ENCODE assay signal across 14 cellular contexts in the genomic region with DNA sequence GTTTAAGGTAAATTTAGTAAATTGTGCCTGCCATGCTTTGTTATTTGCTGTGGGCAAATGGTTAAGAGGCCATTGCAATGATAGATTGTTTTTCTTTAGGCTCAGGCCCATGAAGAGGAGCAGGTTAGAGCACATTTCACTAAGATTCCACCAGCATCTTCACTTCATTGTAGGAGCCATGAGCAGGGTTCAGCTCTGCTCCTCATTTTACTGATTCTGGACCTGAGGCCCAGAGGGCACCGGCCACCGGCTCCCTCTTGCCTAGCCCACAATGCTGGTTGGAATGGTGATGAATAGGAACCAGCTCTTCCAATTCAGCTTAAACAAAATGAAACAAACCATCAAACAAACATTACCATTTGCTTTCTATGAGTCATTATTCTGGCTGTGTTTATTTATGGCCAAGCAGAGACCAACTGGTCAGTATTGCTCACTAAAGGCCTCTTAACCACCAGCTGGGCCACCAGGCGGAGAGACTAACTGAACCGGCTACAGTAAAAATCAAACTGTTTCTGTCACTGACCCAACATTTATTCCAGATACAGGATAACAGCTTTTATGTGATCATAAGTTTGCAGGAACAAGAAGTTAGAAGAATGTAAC.
DNase-seq lines count a peak whose midpoint lies in the region; ATAC-seq, FAIRE-seq and TF ChIP-seq lines count a peak whose summit lies in the region.
"Had no signal": no experiment of that assay in that cellular context is flagged by ENCODE, and none has a peak within 500 bp of the region (broad histone marks: within the 10 kb centered on the region; RNA-seq: fewer than 3 reads in every experiment).

No MANE protein-coding gene starts in this region.

- no peaks in the 10 kb centered on the region for H3K36me3 Mint-ChIP-seq in CD8-positive, alpha-beta memory T cell

- TF ChIP-seq POLR2A in endothelial cell of umbilical vein (IDR thresholded peaks at IDR 0.05; ENCODE audit: low read depth, low read length): no peak

- H4K20me1 ChIP-seq in PC-3 (ENCODE audit: low read length) (no peaks in the 10 kb centered on the region), endothelial cell of umbilical vein (replicated peaks; ENCODE audit: control insufficient read depth, extremely low read depth, insufficient read depth, low read length) (no peaks in the 10 kb centered on the region)

- ATAC-seq in PC-3 (peak; percentile 86), GM18861 (IDR thresholded peaks at IDR 0.05; ENCODE audit: unreplicated experiment) (no peak), HG03354 (IDR thresholded peaks at IDR 0.05; ENCODE audit: poor library complexity, severe bottlenecking, unreplicated experiment) (no peak)

- dilution Hi-C loops in endothelial cell of umbilical vein (cut with MboI; ENCODE audit: extremely low pct_ligation_motif_present, low sequenced_read_pairs): no loop called here

- CTCF ChIA-PET in PC-3 (lab: Charles Lee): interaction anchor here (0.6 to 1.8 kb wide), 4 partner anchors 9 to 318 kb away, joined by 3 to 18 read pairs (median 6); no protein-coding TSS in a partner anchor
- CTCF ChIA-PET in endothelial cell of umbilical vein (lab: Charles Lee): interaction anchor here (0.7 to 3.3 kb wide), 11 partner anchors 9 to 314 kb away, joined by 3 to 33 read pairs (median 5); partner anchors contain the start of gene MTX2
- CTCF ChIA-PET in CD8-positive, alpha-beta memory T cell (lab: Charles Lee): interaction anchor here (0.8 to 1.4 kb wide), 2 partner anchors 9 to 15 kb away, joined by 3 to 11 read pairs; no protein-coding TSS in a partner anchor

- no peaks in the 10 kb centered on the region for H3K9me3 ChIP-seq in PC-3 (ENCODE audit: low read length)
- H3K9me3 ChIP-seq in endothelial cell of umbilical vein (replicated peaks; ENCODE audit: control insufficient read depth, insufficient read depth, low read length): no peaks in the 10 kb centered on the region
- H3K9me3 ChIP-seq in CD8-positive, alpha-beta memory T cell (ENCODE audit: low read length): no peaks in the 10 kb centered on the region

- H3K27me3 Mint-ChIP-seq in CD8-positive, alpha-beta memory T cell: peaks cover 2 to 12% of the 10 kb centered on the region in 2 donors

- H3K79me2 ChIP-seq in PC-3 (ENCODE audit: low read length) (no peaks in the 10 kb centered on the region), endothelial cell of umbilical vein (ENCODE audit: control insufficient read depth, insufficient read depth, low read length) (no peaks in the 10 kb centered on the region)
- H3K79me2 ChIP-seq: parathyroid adenoma had no signal

- H3K4me1 ChIP-seq in PC-3 (ENCODE audit: insufficient read depth, low read length) (peaks cover 30% of the 10 kb centered on the region), endothelial cell of umbilical vein (ENCODE audit: control insufficient read depth, extremely low read depth, insufficient read depth, low read length) (peaks cover 17% of the 10 kb centered on the region)
- H3K4me1 ChIP-seq in CD8-positive, alpha-beta memory T cell (ENCODE audit: insufficient read depth, low read length): no peaks in the 10 kb centered on the region
- H3K4me1 ChIP-seq: parathyroid adenoma had no signal

- H3K27me3 ChIP-seq in PC-3 (ENCODE audit: low read length) (no peaks in the 10 kb centered on the region), endothelial cell of umbilical vein (ENCODE audit: control insufficient read depth in 2 of 2, insufficient read depth in 2 of 2, low read length in 2 of 2) (no peaks in the 10 kb centered on the region)
- H3K27me3 ChIP-seq in CD8-positive, alpha-beta memory T cell (ENCODE audit: insufficient read depth, low read length, poor library complexity, severe bottlenecking): no peaks in the 10 kb centered on the region

- no peak overlapping the region for H3K27ac Mint-ChIP-seq in CD8-positive, alpha-beta memory T cell

- peak overlapping the region; percentile 45 for H3K9ac ChIP-seq in PC-3 (ENCODE audit: low read length)
- no peak overlapping the region for H3K9ac ChIP-seq in endothelial cell of umbilical vein (replicated peaks; ENCODE audit: extremely low read depth, insufficient read depth, low read length)
- H3K9ac ChIP-seq: parathyroid adenoma had no signal

- H2AFZ ChIP-seq in PC-3 (ENCODE audit: low read length) (peak overlapping the region; percentile 52), endothelial cell of umbilical vein (ENCODE audit: low read depth, low read length) (peak overlapping the region; percentile 94)
- H2AFZ ChIP-seq: parathyroid adenoma had no signal

- BruUV-seq in PC-3 (replicated peaks; lab: Mats Ljungman, UMichigan) (no TSS peak), endothelial cell of umbilical vein (replicated peaks; lab: Mats Ljungman, UMichigan) (no TSS peak)

- intact Hi-C loops in PC-3 (cut with micrococcal nuclease) (loop anchor here (2.0 to 10.0 kb wide), 2 partner anchors 309 to 369 kb away; no protein-coding TSS in a partner anchor), endothelial cell of umbilical vein (cut with micrococcal nuclease) (loop anchor here (1.0 kb wide), 1 partner anchor 27 kb away; no protein-coding TSS in a partner anchor)

- peak overlapping the region; percentile 48 for H3K4me2 ChIP-seq in PC-3 (ENCODE audit: low read length)
- peak overlapping the region; percentile 80 for H3K4me2 ChIP-seq in endothelial cell of umbilical vein (ENCODE audit: insufficient read depth, low read length)

- peak; percentile 78 for FAIRE-seq in endothelial cell of umbilical vein (lab: Jason Lieb, UNC)

- H3K36me3 ChIP-seq in PC-3 (ENCODE audit: low read depth, low read length): no peaks in the 10 kb centered on the region
- no peaks in the 10 kb centered on the region for H3K36me3 ChIP-seq in endothelial cell of umbilical vein (ENCODE audit: control insufficient read depth in 2 of 2, extremely low read depth in 1 of 2, insufficient read depth in 2 of 2, low read length in 2 of 2)
- H3K36me3 ChIP-seq in CD8-positive, alpha-beta memory T cell (ENCODE audit: insufficient read depth, low read length): no peaks in the 10 kb centered on the region

- peaks cover 9% of the 10 kb centered on the region for H3F3A ChIP-seq in PC-3 (ENCODE audit: low read length, unreplicated experiment)

- POLR2A ChIA-PET in PC-3 (lab: Charles Lee; ENCODE audit: unreplicated experiment) (no interaction called here), endothelial cell of umbilical vein (lab: Charles Lee) (interaction anchor here (0.6 kb wide), 1 partner anchor 64 kb away, joined by 6 read pairs; no protein-coding TSS in a partner anchor)
- POLR2A ChIA-PET in CD8-positive, alpha-beta memory T cell (lab: Charles Lee): no interaction called here

- no peaks in the 10 kb centered on the region for H3K9me2 ChIP-seq in PC-3 (replicated peaks; ENCODE audit: low read length)

- no peaks in the 10 kb centered on the region for H3K9me1 ChIP-seq in endothelial cell of umbilical vein (replicated peaks; ENCODE audit: control insufficient read depth, extremely low read depth, insufficient read depth, low read length)

- DNase-seq in EH (ENCODE audit: low read depth): peak; percentile 76
- peak; percentile 85 for DNase-seq in PC-3
- peak; percentile 73 for DNase-seq in endothelial cell of umbilical vein (ENCODE audit: low read depth, low spot score)
- peak; percentile 30 for DNase-seq in non-pigmented ciliary epithelial cell (ENCODE audit: low read depth)
- DNase-seq in CD8-positive, alpha-beta memory T cell: no peak
- DNase-seq in NOMO-1 treated with dmso at 0.1 percent for 144 hours (lab: John Stamatoyannopoulos, UW; ENCODE audit: unreplicated experiment): no peak
- DNase-seq: activated CD8-positive, alpha-beta memory T cell treated with anti-CD3 and anti-CD28 coated beads for 24 hours; Calu3; GOT3; NCI-H1048; NCI-H446 treated with DMSO at 0.1 percent for 48 hours had no signal

- H3K4me3 ChIP-seq in PC-3 (ENCODE audit: low read length): no peak overlapping the region
- no peak overlapping the region for H3K4me3 ChIP-seq in endothelial cell of umbilical vein (replicated peaks in 1 of 3; ENCODE audit: insufficient read depth in 1 of 3, low read depth in 1 of 3, low read length in 3 of 3)
- H3K4me3 ChIP-seq in CD8-positive, alpha-beta memory T cell (ENCODE audit: low read length): no peak overlapping the region

- TF ChIP-seq CTCF in PC-3 (conservative IDR thresholded peaks at IDR 0.05; ENCODE audit: low read depth, low read length): peak; percentile 21; the same call in 1 of the 2 replicates
- no peak for TF ChIP-seq CTCF in endothelial cell of umbilical vein (IDR thresholded peaks at IDR 0.05; ENCODE audit: extremely low read depth in 1 of 2, insufficient read depth in 1 of 2, low read depth in 1 of 2, low read length in 2 of 2)

- H3K27ac ChIP-seq in PC-3 (ENCODE audit: low read length): peak overlapping the region; percentile 87
- H3K27ac ChIP-seq in endothelial cell of umbilical vein (ENCODE audit: insufficient read depth, low read depth, low read length): peak overlapping the region; percentile 78
- H3K27ac ChIP-seq in CD8-positive, alpha-beta memory T cell (ENCODE audit: low read depth, low read length): no peak overlapping the region
- H3K27ac ChIP-seq: parathyroid adenoma had no signal

- peaks cover 0 to 14% (median 0%) of the 10 kb centered on the region in 3 donors for H3K4me1 Mint-ChIP-seq in CD8-positive, alpha-beta memory T cell

- H3K9me3 Mint-ChIP-seq in CD8-positive, alpha-beta memory T cell: no peaks in the 10 kb centered on the region

- H3K4me3 Mint-ChIP-seq in CD8-positive, alpha-beta memory T cell: no peak overlapping the region

TF ChIP-seq in endothelial cell of umbilical vein, 7 proteins besides CTCF, POLR2A, EP300 and RAD21:
- TF ChIP-seq FOS (IDR thresholded peaks at IDR 0.05; ENCODE audit: borderline replicate concordance, insufficient read depth, low read length): peak; percentile 71
- TF ChIP-seq GATA2 (IDR thresholded peaks at IDR 0.05; ENCODE audit: insufficient read depth, insufficient read length, low read depth, low read length): no peak
- TF ChIP-seq JUN (IDR thresholded peaks at IDR 0.05; ENCODE audit: borderline replicate concordance, insufficient read depth, insufficient read length, low read depth): peak; percentile 60
- TF ChIP-seq POLR2AphosphoS5 (IDR thresholded peaks at IDR 0.05; ENCODE audit: insufficient read depth, low read depth, low read length): no peak

Comparison
In these comparisons a context has a peak if more than half of its experiments do, and no peak if none do; other contexts are left out.
1. DNase-seq: peak in EH (single experiment), PC-3 (single experiment), endothelial cell of umbilical vein (single experiment) and non-pigmented ciliary epithelial cell (single experiment); none in CD8-positive, alpha-beta memory T cell (0 of 5) and NOMO-1 treated with dmso at 0.1 percent for 144 hours (single experiment).